In genomic region chr16:58170223-58170622, GRCh38 we compare ENCODE assay signal across 28 cellular contexts.
"Had no signal": no experiment of that assay in that cellular context is flagged by ENCODE, and none has a peak within 500 bp of the region (broad histone marks: within the 10 kb centered on the region; RNA-seq: fewer than 3 reads in every experiment).

No MANE protein-coding gene starts in this region.

- H3K9me3 ChIP-seq: left ventricle myocardium inferior, pancreas, prostate gland, testis, thyroid gland, transverse colon, upper lobe of left lung, vagina had no signal

- H3K27me3 ChIP-seq: hepatocyte, pancreas, testis, thyroid gland, transverse colon, upper lobe of left lung, vagina had no signal

- ATAC-seq: natural killer cell; pancreas; right cardiac atrium; sciatic nerve; stimulated activated effector memory CD8-positive, alpha-beta T cell treated with anti-CD3 and anti-CD28 coated beads, Interleukin-12 subunit alpha, Interleukin-12 subunit beta, amount 100 ng/mL, for 72 hours; stimulated activated naive CD8-positive, alpha-beta T cell treated with anti-CD3 and anti-CD28 coated beads, Interleukin-15, amount 100 ng/mL, for 72 hours had no signal

- H3K4me3 Mint-ChIP-seq: mesothelial cell of epicardium; natural killer cell; nephron progenitor cell; stimulated activated effector memory CD8-positive, alpha-beta T cell treated with anti-CD3 and anti-CD28 coated beads, Interleukin-12 subunit alpha, Interleukin-12 subunit beta, amount 100 ng/mL, for 72 hours; stimulated activated naive CD8-positive, alpha-beta T cell treated with anti-CD3 and anti-CD28 coated beads, Interleukin-15, amount 100 ng/mL, for 72 hours had no signal

- H2AFZ ChIP-seq: hepatocyte had no signal

- H3K27ac Mint-ChIP-seq: mesothelial cell of epicardium; nephron progenitor cell; stimulated activated effector memory CD8-positive, alpha-beta T cell treated with anti-CD3 and anti-CD28 coated beads, Interleukin-12 subunit alpha, Interleukin-12 subunit beta, amount 100 ng/mL, for 72 hours had no signal

- H3K4me1 Mint-ChIP-seq: mesothelial cell of epicardium; nephron progenitor cell; stimulated activated effector memory CD8-positive, alpha-beta T cell treated with anti-CD3 and anti-CD28 coated beads, Interleukin-12 subunit alpha, Interleukin-12 subunit beta, amount 100 ng/mL, for 72 hours had no signal

- H3K9me3 Mint-ChIP-seq: naive B cell; natural killer cell; nephron progenitor cell; stimulated activated effector memory CD8-positive, alpha-beta T cell treated with anti-CD3 and anti-CD28 coated beads, Interleukin-12 subunit alpha, Interleukin-12 subunit beta, amount 100 ng/mL, for 72 hours; stimulated activated naive CD8-positive, alpha-beta T cell treated with anti-CD3 and anti-CD28 coated beads, Interleukin-15, amount 100 ng/mL, for 72 hours had no signal

- DNase-seq: islet precursor cell; left ventricle myocardium inferior; mesendoderm; naive B cell; natural killer cell; nephron progenitor cell; pancreas; posterior cingulate gyrus; retina; right cardiac atrium; stimulated activated CD4-positive, alpha-beta T cell treated with anti-CD3 and anti-CD28 coated beads, Interleukin-12 subunit alpha, Interleukin-12 subunit beta, amount 100 ng/mL, for 4 hours; stimulated activated CD4-positive, alpha-beta T cell treated with anti-CD3 and anti-CD28 coated beads, Interleukin-15, amount 100 ng/mL, for 24 hours; stimulated activated CD4-positive, alpha-beta T cell treated with anti-CD3 and anti-CD28 coated beads, Interleukin-2, amount 100 ng/mL, for 24 hours; stimulated activated CD4-positive, alpha-beta T cell treated with anti-CD3 and anti-CD28 coated beads, Interleukin-4, amount 100 ng/mL, for 1 hour; stimulated activated naive CD4-positive, alpha-beta T cell treated with Interleukin-2 at 50 U/mL for 16 hours; stimulated activated naive CD8-positive, alpha-beta T cell treated with anti-CD3 and anti-CD28 coated beads, Interleukin-15, amount 100 ng/mL, for 72 hours; testis; thyroid gland; transverse colon; upper lobe of left lung had no signal

- H3K27me3 Mint-ChIP-seq: naive B cell; stimulated activated naive CD8-positive, alpha-beta T cell treated with anti-CD3 and anti-CD28 coated beads, Interleukin-15, amount 100 ng/mL, for 72 hours had no signal

- H3K4me2 ChIP-seq: hepatocyte had no signal

- H3K79me2 ChIP-seq: hepatocyte had no signal

- H3K36me3 ChIP-seq: prostate gland had no signal

- H3K4me1 ChIP-seq: pancreas, prostate gland, testis, thyroid gland, transverse colon, vagina had no signal

- H3K27ac ChIP-seq: hepatocyte, left ventricle myocardium inferior, pancreas, prostate gland, skin epidermis, testis, thyroid gland, transverse colon, upper lobe of left lung, vagina had no signal

- H3K4me3 ChIP-seq: hepatocyte, left ventricle myocardium inferior, lung, pancreas, prostate gland, skin epidermis, testis, thyroid gland, transverse colon, upper lobe of left lung, vagina had no signal
